ENCODE assay signal across 13 cellular contexts in the genomic region with DNA sequence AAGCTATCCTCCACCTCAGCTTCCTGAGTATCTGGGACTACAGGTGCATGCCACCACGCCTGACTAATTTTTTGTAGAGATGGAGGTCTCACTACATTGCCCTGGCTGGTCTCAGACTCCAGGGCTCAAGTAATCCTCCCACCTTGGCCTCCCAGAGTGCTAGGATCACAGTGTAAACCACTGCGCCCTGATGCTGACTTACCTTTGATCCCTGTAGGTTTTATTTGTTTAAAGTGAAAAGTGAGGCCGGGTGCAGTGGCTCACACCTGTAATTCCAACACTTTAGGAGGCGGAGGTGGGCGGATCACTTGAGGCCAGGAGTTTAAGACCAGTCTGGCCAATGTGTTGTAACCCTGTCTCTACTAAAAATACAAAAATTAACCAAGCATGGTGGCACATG. TPM values are rescaled to one million over a fixed set of nuclear protein-coding genes. Genes with fewer than 3 reads are reported as not detected.
A peak's percentile ranks its signal among the peaks of the same experiment; 100 is the strongest.
DNase-seq lines count a peak whose midpoint lies in the region; ATAC-seq and TF ChIP-seq lines count a peak whose summit lies in the region.
"Had no signal": no experiment of that assay in that cellular context is flagged by ENCODE, and none has a peak within 500 bp of the region (broad histone marks: within the 10 kb centered on the region; RNA-seq: fewer than 3 reads in every experiment).

No MANE protein-coding gene starts in this region.

- no peak overlapping the region for H3K4me3 ChIP-seq in colonic mucosa
- no peak overlapping the region for H3K4me3 ChIP-seq in trophoblast cell (ENCODE audit: low read depth, low read length)

- H3K9me3 ChIP-seq in colonic mucosa (no peaks in the 10 kb centered on the region), trophoblast cell (ENCODE audit: insufficient read depth, low read depth, low read length) (no peaks in the 10 kb centered on the region)
- H3K9me3 ChIP-seq: BE2C had no signal

- H3K4ac ChIP-seq in trophoblast cell (ENCODE audit: low read depth, low read length) = peak overlapping the region; percentile 33

- H4K91ac ChIP-seq in trophoblast cell (ENCODE audit: low read depth, low read length) = no peak overlapping the region

- H2AFZ ChIP-seq in trophoblast cell (ENCODE audit: insufficient read depth, low read length, poor library complexity) = no peak overlapping the region

- no peak for TF ChIP-seq CTCF in colonic mucosa (IDR thresholded peaks at IDR 0.05)

- no peaks in the 10 kb centered on the region for H3K79me1 ChIP-seq in trophoblast cell (ENCODE audit: low read length)

- no peak overlapping the region for H4K12ac ChIP-seq in trophoblast cell (ENCODE audit: low read depth, low read length)

- intact Hi-C loops in colonic mucosa (cut with DNase I) = no loop called here

- H2BK120ac ChIP-seq in trophoblast cell (ENCODE audit: insufficient read depth, low read length, poor library complexity) = no peak overlapping the region

- H3K14ac ChIP-seq in trophoblast cell (ENCODE audit: low read length) = no peak overlapping the region

- H3K4me1 ChIP-seq in colonic mucosa (no peaks in the 10 kb centered on the region), trophoblast cell (ENCODE audit: control insufficient read depth in 1 of 2, insufficient read depth in 2 of 2, low read length in 2 of 2) (no peaks in the 10 kb centered on the region)
- H3K4me1 ChIP-seq: BE2C had no signal

- H3K36me3 ChIP-seq in colonic mucosa (no peaks in the 10 kb centered on the region), trophoblast cell (ENCODE audit: control insufficient read depth in 1 of 2, insufficient read depth in 2 of 2, low read length in 2 of 2) (peaks cover 3 to 7% of the 10 kb centered on the region in 2 experiments)
- H3K36me3 ChIP-seq: BE2C had no signal

- DNase-seq in colonic mucosa = peak; percentile 65
- no peak for DNase-seq in left lobe of liver (ENCODE audit: low spot score)
- DNase-seq in trophoblast cell = no peak
- DNase-seq in kidney tubule cell (ENCODE audit: low spot score) = no peak
- DNase-seq: ACHN; BE2C; C1 segment of cervical spinal cord; CD4-positive, CD25-positive, alpha-beta regulatory T cell; CD8-positive, alpha-beta memory T cell; COR-L47; H9 had no signal

- no peak overlapping the region for H2BK12ac ChIP-seq in trophoblast cell (ENCODE audit: low read length)

- H4K8ac ChIP-seq in trophoblast cell (ENCODE audit: low read depth, low read length) = no peak overlapping the region

- WGBS in trophoblast cell (ENCODE audit: extremely low coverage, insufficient coverage, insufficient read length) = no CpG with 5 or more reads among the region's 5 CpGs

- no peaks in the 10 kb centered on the region for H3K79me2 ChIP-seq in trophoblast cell (ENCODE audit: control insufficient read depth, insufficient read depth, low read length, poor library complexity)

- H2BK5ac ChIP-seq in trophoblast cell (ENCODE audit: low read depth, low read length, poor library complexity) = no peak overlapping the region

- H3K18ac ChIP-seq in trophoblast cell (ENCODE audit: low read length) = no peak overlapping the region

- H3K27ac ChIP-seq in colonic mucosa (peak overlapping the region; percentile 1), trophoblast cell (ENCODE audit: low read depth, low read length) (no peak overlapping the region)

- no peak overlapping the region for H3K23ac ChIP-seq in trophoblast cell (ENCODE audit: low read length)

- no peak for TF ChIP-seq POLR2A in GM18505 (IDR thresholded peaks at IDR 0.05; ENCODE audit: borderline replicate concordance, extremely low read depth, insufficient read depth, insufficient read length)

- no peaks in the 10 kb centered on the region for H3K27me3 ChIP-seq in colonic mucosa
- no peaks in the 10 kb centered on the region for H3K27me3 ChIP-seq in trophoblast cell (ENCODE audit: insufficient read depth, low read length)
- H3K27me3 ChIP-seq: BE2C had no signal

- no peak overlapping the region for H3K4me2 ChIP-seq in trophoblast cell (ENCODE audit: low read length)

- ATAC-seq in left lobe of liver (peak; percentile 57), GM18505 (IDR thresholded peaks at IDR 0.05; ENCODE audit: unreplicated experiment) (no peak), GM18517 (IDR thresholded peaks at IDR 0.05; ENCODE audit: unreplicated experiment) (no peak)

- H2AK5ac ChIP-seq in trophoblast cell (ENCODE audit: low read length) = no peak overlapping the region

- H3K9ac ChIP-seq in colonic mucosa (ENCODE audit: low read depth in 2 of 2, low read length in 2 of 2) (no peak overlapping the region), trophoblast cell (ENCODE audit: low read length) (no peak overlapping the region)

RNA-seq across cellular contexts. Expression of a gene that starts 8.7 kb away (rescaled TPM):
- total RNA-seq in colonic mucosa (10 to 100 TPM; 24.5 to 34.7 TPM), left lobe of liver (18.2 TPM)
- polyA plus RNA-seq in trophoblast cell (2013) = 17.9 and 25.2 TPM in 2 replicates

RNA-seq across cellular contexts. Expression of a gene that starts 17.0 kb away (rescaled TPM):
- total RNA-seq in colonic mucosa = under 1 TPM; 0.93 to 0.96 TPM
- 0.88 TPM for total RNA-seq in left lobe of liver
- polyA plus RNA-seq in trophoblast cell (2013) = 3.8 and 4.2 TPM in 2 replicates

RNA-seq across cellular contexts. Expression of a gene that starts 28.9 kb away (rescaled TPM):
- total RNA-seq in colonic mucosa (10 to 100 TPM; 58.6 to 96.5 TPM), left lobe of liver (22.1 TPM)
- polyA plus RNA-seq in trophoblast cell (2013) = 39.0 and 39.6 TPM in 2 replicates

RNA-seq across cellular contexts. Expression of a gene that starts 29.9 kb away (rescaled TPM):
- total RNA-seq in colonic mucosa (1 to 10 TPM in 1 of 2 donors, under 1 TPM in 1; 0.64 to 2.2 TPM), left lobe of liver (0.73 TPM)
- 0.34 and 0.42 TPM in 2 replicates for polyA plus RNA-seq in trophoblast cell (2013)

RNA-seq across cellular contexts. Expression of a gene that starts 34.9 kb away (rescaled TPM):
- 100 to 1,000 TPM; 120 to 124 TPM for total RNA-seq in colonic mucosa
- total RNA-seq in left lobe of liver = 21.7 TPM
- polyA plus RNA-seq in trophoblast cell (2013) = 12.5 and 14.2 TPM in 2 replicates
